ENCODE assay signal across 9 cellular contexts in the genomic region with DNA sequence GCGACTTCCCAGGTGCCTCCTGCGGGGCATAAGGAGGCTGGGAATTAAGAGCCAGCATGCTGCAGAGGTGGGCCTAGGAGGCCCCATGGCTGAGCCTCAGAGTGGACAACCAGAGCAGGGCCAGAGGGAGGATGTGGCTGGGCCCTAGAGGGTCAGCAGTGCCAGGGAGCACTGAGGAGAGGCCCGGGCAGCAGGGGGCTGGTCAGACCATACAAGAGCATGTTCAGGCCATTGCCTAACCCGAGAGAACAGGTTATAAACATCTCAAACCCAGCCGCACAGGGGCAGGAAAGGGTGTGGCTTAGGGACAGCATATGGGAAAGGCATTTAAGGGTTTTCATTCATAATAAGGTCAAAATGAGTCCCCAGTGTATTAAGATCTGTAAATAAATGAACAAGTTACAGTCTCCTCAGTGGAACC. TPM values are rescaled to one million over a fixed set of nuclear protein-coding genes. Genes with fewer than 3 reads are reported as not detected.
DNase-seq lines count a peak whose midpoint lies in the region; ATAC-seq and TF ChIP-seq lines count a peak whose summit lies in the region.
"Had no signal": no experiment of that assay in that cellular context is flagged by ENCODE, and none has a peak within 500 bp of the region (broad histone marks: within the 10 kb centered on the region; RNA-seq: fewer than 3 reads in every experiment).

No MANE protein-coding gene starts in this region.

- H3K4me3 Mint-ChIP-seq in stimulated activated memory B cell treated with anti-CD40 and anti-IgM and Interleukin-4, amounts not matched to agents 10 μg/mL and 1 μg/mL and 100 μg/mL, for 72 hours: no peak overlapping the region

- TF ChIP-seq CTCF in heart right ventricle (IDR thresholded peaks at IDR 0.05): no peak

- peaks cover 28 to 66% (median 56%) of the 10 kb centered on the region in 9 donors for H3K4me1 ChIP-seq in heart right ventricle

- ATAC-seq in heart right ventricle (peak in 7 of 8 donors; percentile 1 to 34 (median 23)), left cardiac atrium (no peak), HG03571 (IDR thresholded peaks at IDR 0.05; ENCODE audit: unreplicated experiment) (no peak), HG02870 (IDR thresholded peaks at IDR 0.05; ENCODE audit: unreplicated experiment) (no peak)
- ATAC-seq in stimulated activated memory B cell treated with anti-CD40 and anti-IgM and Interleukin-4, amounts not matched to agents 10 μg/mL and 1 μg/mL and 100 μg/mL, for 72 hours: no peak
- ATAC-seq: left colon had no signal

- no peaks in the 10 kb centered on the region for H3K9me3 ChIP-seq in heart right ventricle

- 44 to 58% methylated on average over 5 of the region's 5 CpGs for WGBS in heart right ventricle, 2 donors

- no peaks in the 10 kb centered on the region for H3K9me3 Mint-ChIP-seq in stimulated activated memory B cell treated with anti-CD40 and anti-IgM and Interleukin-4, amounts not matched to agents 10 μg/mL and 1 μg/mL and 100 μg/mL, for 72 hours

- H3K4me1 Mint-ChIP-seq in stimulated activated memory B cell treated with anti-CD40 and anti-IgM and Interleukin-4, amounts not matched to agents 10 μg/mL and 1 μg/mL and 100 μg/mL, for 72 hours: peaks cover 82% of the 10 kb centered on the region

- H3K36me3 Mint-ChIP-seq in stimulated activated memory B cell treated with anti-CD40 and anti-IgM and Interleukin-4, amounts not matched to agents 10 μg/mL and 1 μg/mL and 100 μg/mL, for 72 hours: peaks cover 9% of the 10 kb centered on the region

- no peak overlapping the region for H3K4me3 ChIP-seq in heart right ventricle

- no peaks in the 10 kb centered on the region for H3K27me3 Mint-ChIP-seq in stimulated activated memory B cell treated with anti-CD40 and anti-IgM and Interleukin-4, amounts not matched to agents 10 μg/mL and 1 μg/mL and 100 μg/mL, for 72 hours

- no peaks in the 10 kb centered on the region for H3K36me3 ChIP-seq in heart right ventricle

- H3K27ac Mint-ChIP-seq in stimulated activated memory B cell treated with anti-CD40 and anti-IgM and Interleukin-4, amounts not matched to agents 10 μg/mL and 1 μg/mL and 100 μg/mL, for 72 hours: peak overlapping the region; percentile 100

- DNase-seq in heart right ventricle: no peak
- no peak for DNase-seq in left cardiac atrium
- peak; percentile 82 for DNase-seq in NCI-H69 (lab: John Stamatoyannopoulos, UW)
- no peak for DNase-seq in epithelial cell of prostate (ENCODE audit: low read depth, low spot score)
- DNase-seq in hippocampal formation (lab: John Stamatoyannopoulos, UW): no peak
- DNase-seq: left colon had no signal

- H3K27ac ChIP-seq in heart right ventricle: peak overlapping the region in 2 of 10 donors; percentile 7 to 16
- H3K27ac ChIP-seq in epithelial cell of prostate: peak overlapping the region; percentile 97

- no peaks in the 10 kb centered on the region for H3K27me3 ChIP-seq in heart right ventricle

- intact Hi-C loops in heart right ventricle (cut with DNase I) (loop anchor here in 9 of 10 donors (1.0 to 10.0 kb wide), 13 partner anchors 32 to 625 kb away; a partner anchor contains a TSS), left cardiac atrium (cut with DNase I) (loop anchor here (5.0 to 10.0 kb wide), 6 partner anchors 32 to 615 kb away; a partner anchor contains a TSS)

RNA-seq across cellular contexts. Expression of a gene that starts 51.1 kb away (rescaled TPM):
- total RNA-seq in heart right ventricle: 10 to 100 TPM; 10.7 to 87.5 (median 18.7) TPM
- polyA plus RNA-seq in heart right ventricle: 10 to 100 TPM; 16.3 to 21.7 TPM
- total RNA-seq in left cardiac atrium: 10 to 100 TPM; 15.7 to 25.0 TPM

Comparison
In these comparisons a context has a peak if more than half of its experiments do, and no peak if none do; other contexts are left out.
1. ATAC-seq: peak in heart right ventricle (7 of 8); none in left cardiac atrium (0 of 2), stimulated activated memory B cell treated with anti-CD40 and anti-IgM and Interleukin-4, amounts not matched to agents 10 μg/mL and 1 μg/mL and 100 μg/mL, for 72 hours (single experiment), HG03571 (single experiment) and HG02870 (single experiment).